1 cellular context compared by ENCODE assay signal in the genomic region with DNA sequence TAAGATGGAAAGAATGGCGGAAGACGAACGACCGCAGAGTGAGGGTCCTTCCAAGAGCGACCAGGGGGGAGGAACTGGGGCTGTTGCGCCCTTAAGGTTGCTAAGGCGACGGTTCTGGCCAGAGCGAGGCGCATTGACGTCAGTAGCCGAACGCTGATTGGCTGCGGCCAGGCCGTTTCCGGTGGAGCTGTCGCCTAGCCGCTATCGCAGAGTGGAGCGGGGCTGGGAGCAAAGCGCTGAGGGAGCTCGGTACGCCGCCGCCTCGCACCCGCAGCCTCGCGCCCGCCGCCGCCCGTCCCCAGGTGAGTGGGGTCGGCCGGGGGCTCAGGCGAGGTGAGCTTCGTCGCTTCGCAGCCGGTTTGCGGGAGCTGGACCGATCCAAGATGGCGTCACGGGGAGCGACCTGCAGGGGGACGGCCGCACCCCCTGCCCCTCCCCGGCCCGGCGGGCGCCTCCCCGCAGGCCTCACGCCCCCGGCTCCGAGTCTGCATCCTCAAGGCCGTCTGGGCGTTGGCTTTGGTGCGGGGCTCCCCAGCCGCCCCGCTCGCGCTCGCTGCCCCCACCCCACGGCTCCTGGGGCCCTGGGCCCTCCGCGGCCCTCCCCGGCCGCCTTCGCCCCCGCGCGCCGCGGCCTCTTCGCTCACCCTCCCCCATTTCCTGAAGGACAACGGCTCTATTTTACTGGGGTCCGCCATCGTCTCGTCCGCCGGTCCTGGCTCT.
TF ChIP-seq lines count a peak whose summit lies in the region.

A gene (plus strand): TSS at position 184 of the 720 bp plus-strand sequence. CDS start 2,970 bp downstream, outside the sequence.

TF ChIP-seq in GM12878, 131 proteins besides CTCF, POLR2A, EP300 and RAD21 (continued from another document and continues in another):
- TF ChIP-seq, protein P1, sequence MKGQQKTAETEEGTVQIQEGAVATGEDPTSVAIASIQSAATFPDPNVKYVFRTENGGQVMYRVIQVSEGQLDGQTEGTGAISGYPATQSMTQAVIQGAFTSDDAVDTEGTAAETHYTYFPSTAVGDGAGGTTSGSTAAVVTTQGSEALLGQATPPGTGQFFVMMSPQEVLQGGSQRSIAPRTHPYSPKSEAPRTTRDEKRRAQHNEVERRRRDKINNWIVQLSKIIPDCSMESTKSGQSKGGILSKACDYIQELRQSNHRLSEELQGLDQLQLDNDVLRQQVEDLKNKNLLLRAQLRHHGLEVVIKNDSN (IDR thresholded peaks at IDR 0.05; ENCODE audit: borderline replicate concordance, extremely low read length, insufficient read depth, low read depth, low read length) = no peak
- TF ChIP-seq JUND (IDR thresholded peaks at IDR 0.05; ENCODE audit: low read depth, low read length) (no peak), CHD1 (IDR thresholded peaks at IDR 0.05; ENCODE audit: low read depth, low read length) (no peak), NR2F1 (conservative IDR thresholded peaks at IDR 0.05) (peak; percentile 65), RUNX3 (IDR thresholded peaks at IDR 0.05; ENCODE audit: low read length) (no peak; the same call in 1 of the 2 replicates), ZNF274 (IDR thresholded peaks at IDR 0.05; ENCODE audit: insufficient read depth, insufficient read length) (no peak), ZNF384 (IDR thresholded peaks at IDR 0.05; ENCODE audit: borderline replicate concordance, low read depth, low read length) (no peak), NFIC (IDR thresholded peaks at IDR 0.05; ENCODE audit: low read depth, low read length) (no peak), STAT3 (IDR thresholded peaks at IDR 0.05; ENCODE audit: low read depth, low read length) (no peak), SRF (IDR thresholded peaks at IDR 0.05; ENCODE audit: low read depth in 2 of 2, low read length in 2 of 2) (no peak), BMI1 (IDR thresholded peaks at IDR 0.05; ENCODE audit: borderline replicate concordance) (peak; percentile 99), CBFB (IDR thresholded peaks at IDR 0.05; ENCODE audit: low read depth) (no peak), BRCA1 (IDR thresholded peaks at IDR 0.05; ENCODE audit: low read depth, low read length) (no peak), NR2C1 (IDR thresholded peaks at IDR 0.05) (peak; percentile 22; the same call in 1 of the 2 replicates), SP1 (IDR thresholded peaks at IDR 0.05; ENCODE audit: low read depth, low read length) (peak; percentile 70), NRF1 (conservative IDR thresholded peaks at IDR 0.05; ENCODE audit: low read depth, low read length) (no peak), SMC3 (IDR thresholded peaks at IDR 0.05; ENCODE audit: borderline replicate concordance, low read length) (no peak), HDGF (IDR thresholded peaks at IDR 0.05) (no peak), DPF2 (IDR thresholded peaks at IDR 0.05) (peak; percentile 85), FOXK2 (IDR thresholded peaks at IDR 0.05) (0 out of 2 replicates have a peak, but pooled peaks have one; percentile 55), ZSCAN29 (IDR thresholded peaks at IDR 0.05) (no peak), MYC (IDR thresholded peaks at IDR 0.05; ENCODE audit: insufficient read depth, insufficient read length, insufficient replicate concordance, low read length, severe bottlenecking) (no peak), SUZ12 (IDR thresholded peaks at IDR 0.05; ENCODE audit: unreplicated experiment) (no peak), MTA2 (IDR thresholded peaks at IDR 0.05; ENCODE audit: low read depth) (no peak; the same call in 1 of the 2 replicates), ASH2L (IDR thresholded peaks at IDR 0.05; ENCODE audit: borderline replicate concordance, low read depth) (peak; percentile 46; the same call in 1 of the 2 replicates), SUPT20H (IDR thresholded peaks at IDR 0.05; ENCODE audit: borderline replicate concordance, control insufficient read depth, low read depth, low read length) (no peak), HDAC2 (IDR thresholded peaks at IDR 0.05) (no peak), FOS (IDR thresholded peaks at IDR 0.05; ENCODE audit: borderline replicate concordance, extremely low read depth, insufficient read length) (no peak), LARP7 (IDR thresholded peaks at IDR 0.05) (peak; percentile 73), CREB1 (IDR thresholded peaks at IDR 0.05; ENCODE audit: low read depth) (peak; percentile 91), SREBF2 (IDR thresholded peaks at IDR 0.05; ENCODE audit: low read length) (no peak), YBX1 (IDR thresholded peaks at IDR 0.05) (no peak)
- TF ChIP-seq, protein P2, sequence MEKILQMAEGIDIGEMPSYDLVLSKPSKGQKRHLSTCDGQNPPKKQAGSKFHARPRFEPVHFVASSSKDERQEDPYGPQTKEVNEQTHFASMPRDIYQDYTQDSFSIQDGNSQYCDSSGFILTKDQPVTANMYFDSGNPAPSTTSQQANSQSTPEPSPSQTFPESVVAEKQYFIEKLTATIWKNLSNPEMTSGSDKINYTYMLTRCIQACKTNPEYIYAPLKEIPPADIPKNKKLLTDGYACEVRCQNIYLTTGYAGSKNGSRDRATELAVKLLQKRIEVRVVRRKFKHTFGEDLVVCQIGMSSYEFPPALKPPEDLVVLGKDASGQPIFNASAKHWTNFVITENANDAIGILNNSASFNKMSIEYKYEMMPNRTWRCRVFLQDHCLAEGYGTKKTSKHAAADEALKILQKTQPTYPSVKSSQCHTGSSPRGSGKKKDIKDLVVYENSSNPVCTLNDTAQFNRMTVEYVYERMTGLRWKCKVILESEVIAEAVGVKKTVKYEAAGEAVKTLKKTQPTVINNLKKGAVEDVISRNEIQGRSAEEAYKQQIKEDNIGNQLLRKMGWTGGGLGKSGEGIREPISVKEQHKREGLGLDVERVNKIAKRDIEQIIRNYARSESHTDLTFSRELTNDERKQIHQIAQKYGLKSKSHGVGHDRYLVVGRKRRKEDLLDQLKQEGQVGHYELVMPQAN (conservative IDR thresholded peaks at IDR 0.05) = 0 out of 2 replicates have a peak, but pooled peaks have one; percentile 64
- TF ChIP-seq, protein P3, sequence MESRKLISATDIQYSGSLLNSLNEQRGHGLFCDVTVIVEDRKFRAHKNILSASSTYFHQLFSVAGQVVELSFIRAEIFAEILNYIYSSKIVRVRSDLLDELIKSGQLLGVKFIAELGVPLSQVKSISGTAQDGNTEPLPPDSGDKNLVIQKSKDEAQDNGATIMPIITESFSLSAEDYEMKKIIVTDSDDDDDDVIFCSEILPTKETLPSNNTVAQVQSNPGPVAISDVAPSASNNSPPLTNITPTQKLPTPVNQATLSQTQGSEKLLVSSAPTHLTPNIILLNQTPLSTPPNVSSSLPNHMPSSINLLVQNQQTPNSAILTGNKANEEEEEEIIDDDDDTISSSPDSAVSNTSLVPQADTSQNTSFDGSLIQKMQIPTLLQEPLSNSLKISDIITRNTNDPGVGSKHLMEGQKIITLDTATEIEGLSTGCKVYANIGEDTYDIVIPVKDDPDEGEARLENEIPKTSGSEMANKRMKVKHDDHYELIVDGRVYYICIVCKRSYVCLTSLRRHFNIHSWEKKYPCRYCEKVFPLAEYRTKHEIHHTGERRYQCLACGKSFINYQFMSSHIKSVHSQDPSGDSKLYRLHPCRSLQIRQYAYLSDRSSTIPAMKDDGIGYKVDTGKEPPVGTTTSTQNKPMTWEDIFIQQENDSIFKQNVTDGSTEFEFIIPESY (IDR thresholded peaks at IDR 0.05) = no peak
- TF ChIP-seq, protein P4, sequence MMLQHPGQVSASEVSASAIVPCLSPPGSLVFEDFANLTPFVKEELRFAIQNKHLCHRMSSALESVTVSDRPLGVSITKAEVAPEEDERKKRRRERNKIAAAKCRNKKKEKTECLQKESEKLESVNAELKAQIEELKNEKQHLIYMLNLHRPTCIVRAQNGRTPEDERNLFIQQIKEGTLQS (IDR thresholded peaks at IDR 0.05; ENCODE audit: borderline replicate concordance, extremely low read depth, low read depth, low read length) = no peak
- TF ChIP-seq, protein P5, sequence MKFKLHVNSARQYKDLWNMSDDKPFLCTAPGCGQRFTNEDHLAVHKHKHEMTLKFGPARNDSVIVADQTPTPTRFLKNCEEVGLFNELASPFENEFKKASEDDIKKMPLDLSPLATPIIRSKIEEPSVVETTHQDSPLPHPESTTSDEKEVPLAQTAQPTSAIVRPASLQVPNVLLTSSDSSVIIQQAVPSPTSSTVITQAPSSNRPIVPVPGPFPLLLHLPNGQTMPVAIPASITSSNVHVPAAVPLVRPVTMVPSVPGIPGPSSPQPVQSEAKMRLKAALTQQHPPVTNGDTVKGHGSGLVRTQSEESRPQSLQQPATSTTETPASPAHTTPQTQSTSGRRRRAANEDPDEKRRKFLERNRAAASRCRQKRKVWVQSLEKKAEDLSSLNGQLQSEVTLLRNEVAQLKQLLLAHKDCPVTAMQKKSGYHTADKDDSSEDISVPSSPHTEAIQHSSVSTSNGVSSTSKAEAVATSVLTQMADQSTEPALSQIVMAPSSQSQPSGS (IDR thresholded peaks at IDR 0.05; ENCODE audit: low read length) = no peak
- TF ChIP-seq, protein P6, sequence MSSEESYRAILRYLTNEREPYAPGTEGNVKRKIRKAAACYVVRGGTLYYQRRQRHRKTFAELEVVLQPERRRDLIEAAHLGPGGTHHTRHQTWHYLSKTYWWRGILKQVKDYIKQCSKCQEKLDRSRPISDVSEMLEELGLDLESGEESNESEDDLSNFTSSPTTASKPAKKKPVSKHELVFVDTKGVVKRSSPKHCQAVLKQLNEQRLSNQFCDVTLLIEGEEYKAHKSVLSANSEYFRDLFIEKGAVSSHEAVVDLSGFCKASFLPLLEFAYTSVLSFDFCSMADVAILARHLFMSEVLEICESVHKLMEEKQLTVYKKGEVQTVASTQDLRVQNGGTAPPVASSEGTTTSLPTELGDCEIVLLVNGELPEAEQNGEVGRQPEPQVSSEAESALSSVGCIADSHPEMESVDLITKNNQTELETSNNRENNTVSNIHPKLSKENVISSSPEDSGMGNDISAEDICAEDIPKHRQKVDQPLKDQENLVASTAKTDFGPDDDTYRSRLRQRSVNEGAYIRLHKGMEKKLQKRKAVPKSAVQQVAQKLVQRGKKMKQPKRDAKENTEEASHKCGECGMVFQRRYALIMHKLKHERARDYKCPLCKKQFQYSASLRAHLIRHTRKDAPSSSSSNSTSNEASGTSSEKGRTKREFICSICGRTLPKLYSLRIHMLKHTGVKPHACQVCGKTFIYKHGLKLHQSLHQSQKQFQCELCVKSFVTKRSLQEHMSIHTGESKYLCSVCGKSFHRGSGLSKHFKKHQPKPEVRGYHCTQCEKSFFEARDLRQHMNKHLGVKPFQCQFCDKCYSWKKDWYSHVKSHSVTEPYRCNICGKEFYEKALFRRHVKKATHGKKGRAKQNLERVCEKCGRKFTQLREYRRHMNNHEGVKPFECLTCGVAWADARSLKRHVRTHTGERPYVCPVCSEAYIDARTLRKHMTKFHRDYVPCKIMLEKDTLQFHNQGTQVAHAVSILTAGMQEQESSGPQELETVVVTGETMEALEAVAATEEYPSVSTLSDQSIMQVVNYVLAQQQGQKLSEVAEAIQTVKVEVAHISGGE (CRISPR knock-in tag; IDR thresholded peaks at IDR 0.05) = no peak
- TF ChIP-seq, protein P7, sequence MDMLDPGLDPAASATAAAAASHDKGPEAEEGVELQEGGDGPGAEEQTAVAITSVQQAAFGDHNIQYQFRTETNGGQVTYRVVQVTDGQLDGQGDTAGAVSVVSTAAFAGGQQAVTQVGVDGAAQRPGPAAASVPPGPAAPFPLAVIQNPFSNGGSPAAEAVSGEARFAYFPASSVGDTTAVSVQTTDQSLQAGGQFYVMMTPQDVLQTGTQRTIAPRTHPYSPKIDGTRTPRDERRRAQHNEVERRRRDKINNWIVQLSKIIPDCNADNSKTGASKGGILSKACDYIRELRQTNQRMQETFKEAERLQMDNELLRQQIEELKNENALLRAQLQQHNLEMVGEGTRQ (IDR thresholded peaks at IDR 0.05; ENCODE audit: borderline replicate concordance, low read depth, low read length) = no peak
- TF ChIP-seq, protein P8, sequence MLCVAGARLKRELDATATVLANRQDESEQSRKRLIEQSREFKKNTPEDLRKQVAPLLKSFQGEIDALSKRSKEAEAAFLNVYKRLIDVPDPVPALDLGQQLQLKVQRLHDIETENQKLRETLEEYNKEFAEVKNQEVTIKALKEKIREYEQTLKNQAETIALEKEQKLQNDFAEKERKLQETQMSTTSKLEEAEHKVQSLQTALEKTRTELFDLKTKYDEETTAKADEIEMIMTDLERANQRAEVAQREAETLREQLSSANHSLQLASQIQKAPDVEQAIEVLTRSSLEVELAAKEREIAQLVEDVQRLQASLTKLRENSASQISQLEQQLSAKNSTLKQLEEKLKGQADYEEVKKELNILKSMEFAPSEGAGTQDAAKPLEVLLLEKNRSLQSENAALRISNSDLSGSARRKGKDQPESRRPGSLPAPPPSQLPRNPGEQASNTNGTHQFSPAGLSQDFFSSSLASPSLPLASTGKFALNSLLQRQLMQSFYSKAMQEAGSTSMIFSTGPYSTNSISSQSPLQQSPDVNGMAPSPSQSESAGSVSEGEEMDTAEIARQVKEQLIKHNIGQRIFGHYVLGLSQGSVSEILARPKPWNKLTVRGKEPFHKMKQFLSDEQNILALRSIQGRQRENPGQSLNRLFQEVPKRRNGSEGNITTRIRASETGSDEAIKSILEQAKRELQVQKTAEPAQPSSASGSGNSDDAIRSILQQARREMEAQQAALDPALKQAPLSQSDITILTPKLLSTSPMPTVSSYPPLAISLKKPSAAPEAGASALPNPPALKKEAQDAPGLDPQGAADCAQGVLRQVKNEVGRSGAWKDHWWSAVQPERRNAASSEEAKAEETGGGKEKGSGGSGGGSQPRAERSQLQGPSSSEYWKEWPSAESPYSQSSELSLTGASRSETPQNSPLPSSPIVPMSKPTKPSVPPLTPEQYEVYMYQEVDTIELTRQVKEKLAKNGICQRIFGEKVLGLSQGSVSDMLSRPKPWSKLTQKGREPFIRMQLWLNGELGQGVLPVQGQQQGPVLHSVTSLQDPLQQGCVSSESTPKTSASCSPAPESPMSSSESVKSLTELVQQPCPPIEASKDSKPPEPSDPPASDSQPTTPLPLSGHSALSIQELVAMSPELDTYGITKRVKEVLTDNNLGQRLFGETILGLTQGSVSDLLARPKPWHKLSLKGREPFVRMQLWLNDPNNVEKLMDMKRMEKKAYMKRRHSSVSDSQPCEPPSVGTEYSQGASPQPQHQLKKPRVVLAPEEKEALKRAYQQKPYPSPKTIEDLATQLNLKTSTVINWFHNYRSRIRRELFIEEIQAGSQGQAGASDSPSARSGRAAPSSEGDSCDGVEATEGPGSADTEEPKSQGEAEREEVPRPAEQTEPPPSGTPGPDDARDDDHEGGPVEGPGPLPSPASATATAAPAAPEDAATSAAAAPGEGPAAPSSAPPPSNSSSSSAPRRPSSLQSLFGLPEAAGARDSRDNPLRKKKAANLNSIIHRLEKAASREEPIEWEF (IDR thresholded peaks at IDR 0.05; ENCODE audit: insufficient replicate concordance, low read depth, low read length) = no peak
- TF ChIP-seq, protein P9, sequence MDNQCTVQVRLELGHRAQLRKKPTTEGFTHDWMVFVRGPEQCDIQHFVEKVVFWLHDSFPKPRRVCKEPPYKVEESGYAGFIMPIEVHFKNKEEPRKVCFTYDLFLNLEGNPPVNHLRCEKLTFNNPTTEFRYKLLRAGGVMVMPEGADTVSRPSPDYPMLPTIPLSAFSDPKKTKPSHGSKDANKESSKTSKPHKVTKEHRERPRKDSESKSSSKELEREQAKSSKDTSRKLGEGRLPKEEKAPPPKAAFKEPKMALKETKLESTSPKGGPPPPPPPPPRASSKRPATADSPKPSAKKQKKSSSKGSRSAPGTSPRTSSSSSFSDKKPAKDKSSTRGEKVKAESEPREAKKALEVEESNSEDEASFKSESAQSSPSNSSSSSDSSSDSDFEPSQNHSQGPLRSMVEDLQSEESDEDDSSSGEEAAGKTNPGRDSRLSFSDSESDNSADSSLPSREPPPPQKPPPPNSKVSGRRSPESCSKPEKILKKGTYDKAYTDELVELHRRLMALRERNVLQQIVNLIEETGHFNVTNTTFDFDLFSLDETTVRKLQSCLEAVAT (IDR thresholded peaks at IDR 0.05) = no peak
- TF ChIP-seq, protein P10, sequence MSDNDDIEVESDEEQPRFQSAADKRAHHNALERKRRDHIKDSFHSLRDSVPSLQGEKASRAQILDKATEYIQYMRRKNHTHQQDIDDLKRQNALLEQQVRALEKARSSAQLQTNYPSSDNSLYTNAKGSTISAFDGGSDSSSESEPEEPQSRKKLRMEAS (IDR thresholded peaks at IDR 0.05; ENCODE audit: low read depth, low read length) = peak; percentile 5; the same call in 1 of the 2 replicates
